In genomic region chr11:19995131-19995530, GRCh38 we compare ENCODE assay signal across 1 cellular context.
TF ChIP-seq lines count a peak whose summit lies in the region.

No MANE protein-coding gene starts in this region.

TF ChIP-seq in K562, 482 proteins besides CTCF, POLR2A, EP300 and RAD21 (continued from another document):
- peak in 1 of 2 experiments; percentile 78; a peak in 1 of 4 replicates for TF ChIP-seq ZMIZ1 (IDR thresholded peaks at IDR 0.05; ENCODE audit: low read depth in 2 of 2, low read length in 2 of 2)
- peak; percentile 32; the same call in 1 of the 2 replicates for TF ChIP-seq CREB1 (IDR thresholded peaks at IDR 0.05)
- peak; percentile 74 for TF ChIP-seq CREB1 (CRISPR knock-in tag; IDR thresholded peaks at IDR 0.05)
- peak in 1 of 2 experiments; percentile 65; a peak in 3 of 4 replicates for TF ChIP-seq KDM1A (IDR thresholded peaks at IDR 0.05)
- TF ChIP-seq, protein P1, sequence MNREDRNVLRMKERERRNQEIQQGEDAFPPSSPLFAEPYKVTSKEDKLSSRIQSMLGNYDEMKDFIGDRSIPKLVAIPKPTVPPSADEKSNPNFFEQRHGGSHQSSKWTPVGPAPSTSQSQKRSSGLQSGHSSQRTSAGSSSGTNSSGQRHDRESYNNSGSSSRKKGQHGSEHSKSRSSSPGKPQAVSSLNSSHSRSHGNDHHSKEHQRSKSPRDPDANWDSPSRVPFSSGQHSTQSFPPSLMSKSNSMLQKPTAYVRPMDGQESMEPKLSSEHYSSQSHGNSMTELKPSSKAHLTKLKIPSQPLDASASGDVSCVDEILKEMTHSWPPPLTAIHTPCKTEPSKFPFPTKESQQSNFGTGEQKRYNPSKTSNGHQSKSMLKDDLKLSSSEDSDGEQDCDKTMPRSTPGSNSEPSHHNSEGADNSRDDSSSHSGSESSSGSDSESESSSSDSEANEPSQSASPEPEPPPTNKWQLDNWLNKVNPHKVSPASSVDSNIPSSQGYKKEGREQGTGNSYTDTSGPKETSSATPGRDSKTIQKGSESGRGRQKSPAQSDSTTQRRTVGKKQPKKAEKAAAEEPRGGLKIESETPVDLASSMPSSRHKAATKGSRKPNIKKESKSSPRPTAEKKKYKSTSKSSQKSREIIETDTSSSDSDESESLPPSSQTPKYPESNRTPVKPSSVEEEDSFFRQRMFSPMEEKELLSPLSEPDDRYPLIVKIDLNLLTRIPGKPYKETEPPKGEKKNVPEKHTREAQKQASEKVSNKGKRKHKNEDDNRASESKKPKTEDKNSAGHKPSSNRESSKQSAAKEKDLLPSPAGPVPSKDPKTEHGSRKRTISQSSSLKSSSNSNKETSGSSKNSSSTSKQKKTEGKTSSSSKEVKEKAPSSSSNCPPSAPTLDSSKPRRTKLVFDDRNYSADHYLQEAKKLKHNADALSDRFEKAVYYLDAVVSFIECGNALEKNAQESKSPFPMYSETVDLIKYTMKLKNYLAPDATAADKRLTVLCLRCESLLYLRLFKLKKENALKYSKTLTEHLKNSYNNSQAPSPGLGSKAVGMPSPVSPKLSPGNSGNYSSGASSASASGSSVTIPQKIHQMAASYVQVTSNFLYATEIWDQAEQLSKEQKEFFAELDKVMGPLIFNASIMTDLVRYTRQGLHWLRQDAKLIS (CRISPR knock-in tag; IDR thresholded peaks at IDR 0.05), result 0 out of 2 replicates have a peak, but pooled peaks have one; percentile 42
- TF ChIP-seq, protein P2, sequence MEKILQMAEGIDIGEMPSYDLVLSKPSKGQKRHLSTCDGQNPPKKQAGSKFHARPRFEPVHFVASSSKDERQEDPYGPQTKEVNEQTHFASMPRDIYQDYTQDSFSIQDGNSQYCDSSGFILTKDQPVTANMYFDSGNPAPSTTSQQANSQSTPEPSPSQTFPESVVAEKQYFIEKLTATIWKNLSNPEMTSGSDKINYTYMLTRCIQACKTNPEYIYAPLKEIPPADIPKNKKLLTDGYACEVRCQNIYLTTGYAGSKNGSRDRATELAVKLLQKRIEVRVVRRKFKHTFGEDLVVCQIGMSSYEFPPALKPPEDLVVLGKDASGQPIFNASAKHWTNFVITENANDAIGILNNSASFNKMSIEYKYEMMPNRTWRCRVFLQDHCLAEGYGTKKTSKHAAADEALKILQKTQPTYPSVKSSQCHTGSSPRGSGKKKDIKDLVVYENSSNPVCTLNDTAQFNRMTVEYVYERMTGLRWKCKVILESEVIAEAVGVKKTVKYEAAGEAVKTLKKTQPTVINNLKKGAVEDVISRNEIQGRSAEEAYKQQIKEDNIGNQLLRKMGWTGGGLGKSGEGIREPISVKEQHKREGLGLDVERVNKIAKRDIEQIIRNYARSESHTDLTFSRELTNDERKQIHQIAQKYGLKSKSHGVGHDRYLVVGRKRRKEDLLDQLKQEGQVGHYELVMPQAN (IDR thresholded peaks at IDR 0.05; ENCODE audit: borderline replicate concordance), result no peak
- TF ChIP-seq, protein P3, sequence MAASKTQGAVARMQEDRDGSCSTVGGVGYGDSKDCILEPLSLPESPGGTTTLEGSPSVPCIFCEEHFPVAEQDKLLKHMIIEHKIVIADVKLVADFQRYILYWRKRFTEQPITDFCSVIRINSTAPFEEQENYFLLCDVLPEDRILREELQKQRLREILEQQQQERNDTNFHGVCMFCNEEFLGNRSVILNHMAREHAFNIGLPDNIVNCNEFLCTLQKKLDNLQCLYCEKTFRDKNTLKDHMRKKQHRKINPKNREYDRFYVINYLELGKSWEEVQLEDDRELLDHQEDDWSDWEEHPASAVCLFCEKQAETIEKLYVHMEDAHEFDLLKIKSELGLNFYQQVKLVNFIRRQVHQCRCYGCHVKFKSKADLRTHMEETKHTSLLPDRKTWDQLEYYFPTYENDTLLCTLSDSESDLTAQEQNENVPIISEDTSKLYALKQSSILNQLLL (CRISPR knock-in tag; IDR thresholded peaks at IDR 0.05; ENCODE audit: borderline replicate concordance), result no peak
- peak; percentile 43; the same call in 1 of the 2 replicates for TF ChIP-seq POLR2AphosphoS5 (IDR thresholded peaks at IDR 0.05; ENCODE audit: control insufficient read depth, insufficient read depth, low read depth, low read length)
- no peak for TF ChIP-seq PCBP1 (IDR thresholded peaks at IDR 0.05; ENCODE audit: low read depth, low read length, poor library complexity, severe bottlenecking)
- TF ChIP-seq, protein P4, sequence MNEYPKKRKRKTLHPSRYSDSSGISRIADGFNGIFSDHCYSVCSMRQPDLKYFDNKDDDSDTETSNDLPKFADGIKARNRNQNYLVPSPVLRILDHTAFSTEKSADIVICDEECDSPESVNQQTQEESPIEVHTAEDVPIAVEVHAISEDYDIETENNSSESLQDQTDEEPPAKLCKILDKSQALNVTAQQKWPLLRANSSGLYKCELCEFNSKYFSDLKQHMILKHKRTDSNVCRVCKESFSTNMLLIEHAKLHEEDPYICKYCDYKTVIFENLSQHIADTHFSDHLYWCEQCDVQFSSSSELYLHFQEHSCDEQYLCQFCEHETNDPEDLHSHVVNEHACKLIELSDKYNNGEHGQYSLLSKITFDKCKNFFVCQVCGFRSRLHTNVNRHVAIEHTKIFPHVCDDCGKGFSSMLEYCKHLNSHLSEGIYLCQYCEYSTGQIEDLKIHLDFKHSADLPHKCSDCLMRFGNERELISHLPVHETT (CRISPR knock-in tag; conservative IDR thresholded peaks at IDR 0.05 in 1 of 2, IDR thresholded peaks at IDR 0.05 in 1 of 2), result 0 out of 4 replicates have a peak, but pooled peaks of 1 of the 2 experiments have one; percentile 51
- peak; percentile 61; the same call in 1 of the 2 replicates for TF ChIP-seq LCOR (CRISPR knock-in tag; IDR thresholded peaks at IDR 0.05)
- TF ChIP-seq ZNF263 (CRISPR knock-in tag; IDR thresholded peaks at IDR 0.05; ENCODE audit: borderline replicate concordance), result no peak
- TF ChIP-seq, protein P5, sequence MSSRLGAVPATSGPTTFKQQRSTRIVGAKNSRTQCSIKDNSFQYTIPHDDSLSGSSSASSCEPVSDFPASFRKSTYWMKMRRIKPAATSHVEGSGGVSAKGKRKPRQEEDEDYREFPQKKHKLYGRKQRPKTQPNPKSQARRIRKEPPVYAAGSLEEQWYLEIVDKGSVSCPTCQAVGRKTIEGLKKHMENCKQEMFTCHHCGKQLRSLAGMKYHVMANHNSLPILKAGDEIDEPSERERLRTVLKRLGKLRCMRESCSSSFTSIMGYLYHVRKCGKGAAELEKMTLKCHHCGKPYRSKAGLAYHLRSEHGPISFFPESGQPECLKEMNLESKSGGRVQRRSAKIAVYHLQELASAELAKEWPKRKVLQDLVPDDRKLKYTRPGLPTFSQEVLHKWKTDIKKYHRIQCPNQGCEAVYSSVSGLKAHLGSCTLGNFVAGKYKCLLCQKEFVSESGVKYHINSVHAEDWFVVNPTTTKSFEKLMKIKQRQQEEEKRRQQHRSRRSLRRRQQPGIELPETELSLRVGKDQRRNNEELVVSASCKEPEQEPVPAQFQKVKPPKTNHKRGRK (tag; IDR thresholded peaks at IDR 0.05), result no peak
- TF ChIP-seq TBL1XR1 (IDR thresholded peaks at IDR 0.05; ENCODE audit: low read length in 2 of 2), result 0 out of 4 replicates have a peak, but pooled peaks of 1 of the 2 experiments have one; percentile 45
- TF ChIP-seq TOE1 (IDR thresholded peaks at IDR 0.05; ENCODE audit: borderline replicate concordance), result no peak
- TF ChIP-seq TOE1 (CRISPR knock-in tag; IDR thresholded peaks at IDR 0.05; ENCODE audit: borderline replicate concordance, low read depth), result no peak
- no peak for TF ChIP-seq MXI1 (IDR thresholded peaks at IDR 0.05; ENCODE audit: low read depth, low read length)
- TF ChIP-seq ZBTB17 (CRISPR knock-in tag; IDR thresholded peaks at IDR 0.05), result no peak
- TF ChIP-seq, protein P6, sequence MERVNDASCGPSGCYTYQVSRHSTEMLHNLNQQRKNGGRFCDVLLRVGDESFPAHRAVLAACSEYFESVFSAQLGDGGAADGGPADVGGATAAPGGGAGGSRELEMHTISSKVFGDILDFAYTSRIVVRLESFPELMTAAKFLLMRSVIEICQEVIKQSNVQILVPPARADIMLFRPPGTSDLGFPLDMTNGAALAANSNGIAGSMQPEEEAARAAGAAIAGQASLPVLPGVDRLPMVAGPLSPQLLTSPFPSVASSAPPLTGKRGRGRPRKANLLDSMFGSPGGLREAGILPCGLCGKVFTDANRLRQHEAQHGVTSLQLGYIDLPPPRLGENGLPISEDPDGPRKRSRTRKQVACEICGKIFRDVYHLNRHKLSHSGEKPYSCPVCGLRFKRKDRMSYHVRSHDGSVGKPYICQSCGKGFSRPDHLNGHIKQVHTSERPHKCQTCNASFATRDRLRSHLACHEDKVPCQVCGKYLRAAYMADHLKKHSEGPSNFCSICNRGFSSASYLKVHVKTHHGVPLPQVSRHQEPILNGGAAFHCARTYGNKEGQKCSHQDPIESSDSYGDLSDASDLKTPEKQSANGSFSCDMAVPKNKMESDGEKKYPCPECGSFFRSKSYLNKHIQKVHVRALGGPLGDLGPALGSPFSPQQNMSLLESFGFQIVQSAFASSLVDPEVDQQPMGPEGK (CRISPR knock-in tag; IDR thresholded peaks at IDR 0.05; ENCODE audit: borderline replicate concordance), result no peak
- no peak for TF ChIP-seq ZNF311 (CRISPR knock-in tag; IDR thresholded peaks at IDR 0.05)
- TF ChIP-seq ATF7 (IDR thresholded peaks at IDR 0.05), result peak; percentile 73; the same call in 1 of the 2 replicates
- TF ChIP-seq VEZF1 (CRISPR knock-in tag; IDR thresholded peaks at IDR 0.05), result 0 out of 2 replicates have a peak, but pooled peaks have one; percentile 31
- TF ChIP-seq NR2C1 (IDR thresholded peaks at IDR 0.05), result no peak
- peak; percentile 54; the same call in 1 of the 2 replicates for TF ChIP-seq NR2C1 (tag; IDR thresholded peaks at IDR 0.05)
- TF ChIP-seq SMARCE1 (IDR thresholded peaks at IDR 0.05), result peak; percentile 83
- peak in 1 of 2 experiments; percentile 51; a peak in 1 of 4 replicates for TF ChIP-seq HDAC1 (IDR thresholded peaks at IDR 0.05)
- peak; percentile 56 for TF ChIP-seq NCOR1 (IDR thresholded peaks at IDR 0.05)
- TF ChIP-seq PPARD (CRISPR knock-in tag; IDR thresholded peaks at IDR 0.05), result no peak
- TF ChIP-seq TCF3 (CRISPR knock-in tag; IDR thresholded peaks at IDR 0.05), result peak; percentile 92
- TF ChIP-seq NR2C2 (CRISPR knock-in tag; IDR thresholded peaks at IDR 0.05), result no peak
- peak; percentile 74 for TF ChIP-seq NR2C2 (tag; IDR thresholded peaks at IDR 0.05)
- peak; percentile 74 for TF ChIP-seq NFE2 (IDR thresholded peaks at IDR 0.05; ENCODE audit: low read depth)
